ENCODE assay signal across 20 cellular contexts in the genomic region with DNA sequence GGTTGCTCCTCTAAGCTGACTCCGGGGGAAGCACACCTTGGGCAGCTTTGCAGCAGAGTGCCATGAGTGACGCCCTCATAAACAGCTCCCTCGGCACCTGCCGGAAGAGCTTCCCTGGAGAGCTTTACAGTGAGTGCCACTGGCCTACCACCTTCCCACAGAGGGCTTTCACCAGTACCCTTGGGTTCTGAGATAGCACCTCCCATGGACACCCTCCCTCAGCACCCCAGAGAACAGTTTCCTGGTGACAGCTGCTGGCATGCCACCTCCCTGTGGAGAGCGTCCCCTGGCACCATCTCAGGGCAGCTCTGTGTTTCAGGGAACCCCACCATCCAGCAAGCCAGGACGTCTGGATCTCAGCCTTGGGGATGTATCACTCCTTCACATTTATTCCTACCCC.
"Had no signal": no experiment of that assay in that cellular context is flagged by ENCODE, and none has a peak within 500 bp of the region (broad histone marks: within the 10 kb centered on the region; RNA-seq: fewer than 3 reads in every experiment).

No MANE protein-coding gene starts in this region.

- H3K27me3 ChIP-seq: neural progenitor cell, suprapubic skin, tibial artery, upper lobe of right lung had no signal

- H3K27me3 Mint-ChIP-seq: activated CD8-positive, alpha-beta T cell treated with anti-CD3 and anti-CD28 coated beads for 36 hours; naive thymus-derived CD8-positive, alpha-beta T cell had no signal

- H3K4me3 ChIP-seq: neural progenitor cell, skin epidermis, suprapubic skin, tibial artery, upper lobe of right lung had no signal

- DNase-seq: activated CD4-positive, alpha-beta T cell treated with anti-CD3 and anti-CD28 coated beads, Interleukin-2, amount 50 U/mL, for 1 hour; activated CD4-positive, CD25-positive, alpha-beta regulatory T cell treated with anti-CD3 and anti-CD28 coated beads, Interleukin-2, amount 50 U/mL, for 72 hours; activated CD8-positive, alpha-beta T cell treated with anti-CD3 and anti-CD28 coated beads for 36 hours; activated naive CD4-positive, alpha-beta T cell; activated T-cell treated with anti-CD3 and anti-CD28 coated beads, Interleukin-2, amount 50 U/mL, for 4 hours; dermis blood vessel endothelial cell; effector CD4-positive, alpha-beta T cell; hippocampal formation; left cardiac atrium; naive thymus-derived CD8-positive, alpha-beta T cell; stimulated activated CD4-positive, alpha-beta T cell treated with anti-CD3 and anti-CD28 coated beads, Interleukin-12 subunit alpha, Interleukin-12 subunit beta, amount 100 ng/mL, for 4 hours; stimulated activated CD4-positive, alpha-beta T cell treated with anti-CD3 and anti-CD28 coated beads, Interleukin-4, amount 100 ng/mL, for 1 hour; tibial artery; upper lobe of right lung; WERI-Rb-1 had no signal

- H3K9me3 ChIP-seq: suprapubic skin, tibial artery, upper lobe of right lung had no signal

- H3K27ac ChIP-seq: neural progenitor cell, skin epidermis, suprapubic skin, tibial artery, upper lobe of right lung, WERI-Rb-1 had no signal

- H3K27ac Mint-ChIP-seq: activated CD8-positive, alpha-beta T cell treated with anti-CD3 and anti-CD28 coated beads for 36 hours; neural progenitor cell had no signal

- H3K36me3 ChIP-seq: neural progenitor cell, WERI-Rb-1 had no signal

- H3K4me1 ChIP-seq: neural progenitor cell, suprapubic skin, tibial artery, upper lobe of right lung had no signal

- H3K4me3 Mint-ChIP-seq: activated CD8-positive, alpha-beta T cell treated with anti-CD3 and anti-CD28 coated beads for 36 hours; activated T-cell treated with anti-CD3 and anti-CD28 coated beads, Interleukin-2, amount 50 U/mL, for 4 hours; naive thymus-derived CD8-positive, alpha-beta T cell; neural progenitor cell had no signal

- H3K9me3 Mint-ChIP-seq: activated CD8-positive, alpha-beta T cell treated with anti-CD3 and anti-CD28 coated beads for 36 hours; activated naive CD4-positive, alpha-beta T cell treated with anti-CD3 and anti-CD28 coated beads, Interleukin-2, amount 50 U/mL, for 72 hours; activated T-cell treated with anti-CD3 and anti-CD28 coated beads, Interleukin-2, amount 50 U/mL, for 4 hours; naive thymus-derived CD8-positive, alpha-beta T cell; neural progenitor cell had no signal

- ATAC-seq: activated CD8-positive, alpha-beta T cell treated with anti-CD3 and anti-CD28 coated beads for 36 hours; activated T-cell treated with anti-CD3 and anti-CD28 coated beads, Interleukin-2, amount 50 U/mL, for 4 hours; naive thymus-derived CD8-positive, alpha-beta T cell; sciatic nerve; upper lobe of right lung had no signal
